Comparison of ENCODE assay signal across 16 cellular contexts in genomic region chr3:71189480-71189879, GRCh38.
DNase-seq lines count a peak whose midpoint lies in the region; ATAC-seq, FAIRE-seq and TF ChIP-seq lines count a peak whose summit lies in the region.
"Had no signal": no experiment of that assay in that cellular context is flagged by ENCODE, and none has a peak within 500 bp of the region (broad histone marks: within the 10 kb centered on the region; RNA-seq: fewer than 3 reads in every experiment).

No MANE protein-coding gene starts in this region.

- H3K9me3 Mint-ChIP-seq in activated naive CD4-positive, alpha-beta T cell treated with anti-CD3 and anti-CD28 coated beads, Interleukin-2, amount 50 U/mL, for 24 hours = peaks cover 5% of the 10 kb centered on the region
- no peaks in the 10 kb centered on the region for H3K9me3 Mint-ChIP-seq in activated naive CD4-positive, alpha-beta T cell treated with anti-CD3 and anti-CD28 coated beads, Interleukin-2, amount 10 ng/mL, durations not matched to agents 7 days and 5 days
- no peaks in the 10 kb centered on the region for H3K9me3 Mint-ChIP-seq in stimulated activated naive CD8-positive, alpha-beta T cell treated with anti-CD3 and anti-CD28 coated beads, Interleukin-15, Interleukin-2, amounts not matched to agents 100 ng/mL and 50 ng/mL, for 24 hours

- peaks cover 40% of the 10 kb centered on the region for H3K36me3 Mint-ChIP-seq in activated naive CD4-positive, alpha-beta T cell treated with anti-CD3 and anti-CD28 coated beads, Interleukin-2, amount 50 U/mL, for 24 hours
- H3K36me3 Mint-ChIP-seq in activated naive CD4-positive, alpha-beta T cell treated with anti-CD3 and anti-CD28 coated beads, Interleukin-2, amount 10 ng/mL, durations not matched to agents 7 days and 5 days = peaks cover 7% of the 10 kb centered on the region
- peaks cover 57% of the 10 kb centered on the region for H3K36me3 Mint-ChIP-seq in stimulated activated naive CD8-positive, alpha-beta T cell treated with anti-CD3 and anti-CD28 coated beads, Interleukin-15, Interleukin-2, amounts not matched to agents 100 ng/mL and 50 ng/mL, for 24 hours (ENCODE audit: low read depth)

- TF ChIP-seq CTCF in fibroblast of pulmonary artery (IDR thresholded peaks at IDR 0.05; ENCODE audit: low read length, missing control alignments) = no peak

- CTCF ChIA-PET in activated naive CD4-positive, alpha-beta T cell treated with anti-CD3 and anti-CD28 coated beads, Interleukin-2, amount 10 ng/mL, durations not matched to agents 7 days and 5 days (lab: Charles Lee) = interaction anchor here (0.9 kb wide), 1 partner anchor 25 kb away, joined by 3 read pairs; no protein-coding TSS in a partner anchor

- no peak for FAIRE-seq in RCC 7860 (lab: Jason Lieb, UNC)
- FAIRE-seq: endometrium, kidney had no signal

- peak overlapping the region; percentile 73 for H3K4me3 Mint-ChIP-seq in activated naive CD4-positive, alpha-beta T cell treated with anti-CD3 and anti-CD28 coated beads, Interleukin-2, amount 50 U/mL, for 24 hours
- H3K4me3 Mint-ChIP-seq in activated naive CD4-positive, alpha-beta T cell treated with anti-CD3 and anti-CD28 coated beads, Interleukin-2, amount 10 ng/mL, durations not matched to agents 7 days and 5 days = no peak overlapping the region
- H3K4me3 Mint-ChIP-seq in stimulated activated naive CD8-positive, alpha-beta T cell treated with anti-CD3 and anti-CD28 coated beads, Interleukin-15, Interleukin-2, amounts not matched to agents 100 ng/mL and 50 ng/mL, for 24 hours = peak overlapping the region; percentile 52

- H3K27ac Mint-ChIP-seq in activated naive CD4-positive, alpha-beta T cell treated with anti-CD3 and anti-CD28 coated beads, Interleukin-2, amount 50 U/mL, for 24 hours = peak overlapping the region; percentile 96
- no peak overlapping the region for H3K27ac Mint-ChIP-seq in activated naive CD4-positive, alpha-beta T cell treated with anti-CD3 and anti-CD28 coated beads, Interleukin-2, amount 10 ng/mL, durations not matched to agents 7 days and 5 days
- peak overlapping the region; percentile 91 for H3K27ac Mint-ChIP-seq in stimulated activated naive CD8-positive, alpha-beta T cell treated with anti-CD3 and anti-CD28 coated beads, Interleukin-15, Interleukin-2, amounts not matched to agents 100 ng/mL and 50 ng/mL, for 24 hours

- ATAC-seq in HG03196 (IDR thresholded peaks at IDR 0.05; ENCODE audit: unreplicated experiment) (no peak), HG03565 (IDR thresholded peaks at IDR 0.05; ENCODE audit: unreplicated experiment) (no peak), HG03045 (IDR thresholded peaks at IDR 0.05; ENCODE audit: unreplicated experiment) (no peak)

- H3K4me3 ChIP-seq in fibroblast of pulmonary artery (replicated peaks; ENCODE audit: low read depth, low read length) = no peak overlapping the region
- H3K4me3 ChIP-seq: prostate gland, upper lobe of left lung had no signal

- peaks cover 90% of the 10 kb centered on the region for H3K4me1 Mint-ChIP-seq in activated naive CD4-positive, alpha-beta T cell treated with anti-CD3 and anti-CD28 coated beads, Interleukin-2, amount 50 U/mL, for 24 hours
- peaks cover 20% of the 10 kb centered on the region for H3K4me1 Mint-ChIP-seq in activated naive CD4-positive, alpha-beta T cell treated with anti-CD3 and anti-CD28 coated beads, Interleukin-2, amount 10 ng/mL, durations not matched to agents 7 days and 5 days
- peaks cover 96% of the 10 kb centered on the region for H3K4me1 Mint-ChIP-seq in stimulated activated naive CD8-positive, alpha-beta T cell treated with anti-CD3 and anti-CD28 coated beads, Interleukin-15, Interleukin-2, amounts not matched to agents 100 ng/mL and 50 ng/mL, for 24 hours (ENCODE audit: low read depth)

- DNase-seq in activated naive CD4-positive, alpha-beta T cell treated with anti-CD3 and anti-CD28 coated beads, Interleukin-2, amount 10 ng/mL, durations not matched to agents 7 days and 5 days = no peak
- DNase-seq in RCC 7860 (ENCODE audit: low spot score) (peak; percentile 5), fibroblast of pulmonary artery (ENCODE audit: low read depth) (peak; percentile 35)
- DNase-seq: central memory CD4-positive, alpha-beta T cell; kidney; MV-4-11; SK-N-SH; stimulated activated CD4-positive, alpha-beta T cell treated with anti-CD3 and anti-CD28 coated beads, Interleukin-15, amount 100 ng/mL, for 24 hours; upper lobe of left lung had no signal

- H3K27me3 Mint-ChIP-seq in activated naive CD4-positive, alpha-beta T cell treated with anti-CD3 and anti-CD28 coated beads, Interleukin-2, amount 50 U/mL, for 24 hours = no peaks in the 10 kb centered on the region
- no peaks in the 10 kb centered on the region for H3K27me3 Mint-ChIP-seq in activated naive CD4-positive, alpha-beta T cell treated with anti-CD3 and anti-CD28 coated beads, Interleukin-2, amount 10 ng/mL, durations not matched to agents 7 days and 5 days
- H3K27me3 Mint-ChIP-seq in stimulated activated naive CD8-positive, alpha-beta T cell treated with anti-CD3 and anti-CD28 coated beads, Interleukin-15, Interleukin-2, amounts not matched to agents 100 ng/mL and 50 ng/mL, for 24 hours = no peaks in the 10 kb centered on the region
